ENCODE assay signal across 24 cellular contexts in the genomic region with DNA sequence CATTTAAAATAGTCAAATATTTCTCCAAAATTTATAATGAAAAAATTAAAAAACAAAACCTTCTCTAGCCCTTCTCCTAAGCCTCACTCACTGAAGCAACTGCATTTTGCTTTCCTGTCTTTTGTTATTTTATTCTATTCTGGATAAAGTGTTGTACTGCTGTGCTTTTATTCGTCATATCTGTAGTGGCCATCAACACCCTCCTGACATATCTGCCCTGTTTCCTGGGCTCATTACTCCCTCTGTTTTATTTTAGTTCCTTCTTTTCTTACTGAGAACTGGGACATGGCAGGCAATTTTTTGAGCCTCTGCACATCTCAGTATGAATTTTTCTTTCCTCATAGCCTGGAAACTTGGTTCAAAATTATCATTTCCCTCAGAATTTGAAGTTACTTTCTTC.
"Had no signal": no experiment of that assay in that cellular context is flagged by ENCODE, and none has a peak within 500 bp of the region (broad histone marks: within the 10 kb centered on the region; RNA-seq: fewer than 3 reads in every experiment).

No MANE protein-coding gene starts in this region.

- H3K27me3 ChIP-seq: body of pancreas, MG63, Peyer's patch, SJCRH30 had no signal

- H3K27ac ChIP-seq: body of pancreas, KMS-11, Peyer's patch, RWPE1, SJCRH30, WERI-Rb-1 had no signal

- FAIRE-seq: bronchial epithelial cell had no signal

- H3K4me1 ChIP-seq: body of pancreas, Peyer's patch had no signal

- H3K4me3 ChIP-seq: body of pancreas, MG63, Peyer's patch, SJCRH30 had no signal

- H3K9me3 ChIP-seq: body of pancreas, MG63, Peyer's patch had no signal

- H3K9ac ChIP-seq: KMS-11 had no signal

- H3K36me3 ChIP-seq: MG63, Peyer's patch, SJCRH30, WERI-Rb-1 had no signal

- DNase-seq: activated CD4-positive, alpha-beta T cell treated with anti-CD3 and anti-CD28 coated beads for 4 hours; activated CD8-positive, alpha-beta memory T cell treated with anti-CD3 and anti-CD28 coated beads, Interleukin-2, amount 50 U/mL, for 4 hours; activated CD8-positive, alpha-beta T cell treated with anti-CD3 and anti-CD28 coated beads for 36 hours; activated effector memory CD4-positive, alpha-beta T cell treated with Interleukin-2 at 50 U/mL for 16 hours; activated naive CD4-positive, alpha-beta T cell; aorta; body of pancreas; MG63; NCI-H1105; NCI-H1436; NCI-H187; NCI-H2081; NCI-H526; NK-92 treated with Interleukin-12 subunit alpha and Interleukin-12 subunit beta, amount 100 ng/mL, for 24 hours; Peyer's patch; Right ventricle myocardium superior; SJCRH30; T-helper 17 cell; T-helper 9 cell; WERI-Rb-1 had no signal

- ATAC-seq: activated CD4-positive, CD25-positive, alpha-beta regulatory T cell treated with anti-CD3 and anti-CD28 coated beads, Interleukin-2, amount 50 U/mL, for 24 hours; activated CD8-positive, alpha-beta T cell treated with anti-CD3 and anti-CD28 coated beads for 36 hours; body of pancreas; T-helper 17 cell had no signal

- H3K4me2 ChIP-seq: KMS-11 had no signal
